Comparison of ENCODE assay signal across 8 cellular contexts in the genomic region with DNA sequence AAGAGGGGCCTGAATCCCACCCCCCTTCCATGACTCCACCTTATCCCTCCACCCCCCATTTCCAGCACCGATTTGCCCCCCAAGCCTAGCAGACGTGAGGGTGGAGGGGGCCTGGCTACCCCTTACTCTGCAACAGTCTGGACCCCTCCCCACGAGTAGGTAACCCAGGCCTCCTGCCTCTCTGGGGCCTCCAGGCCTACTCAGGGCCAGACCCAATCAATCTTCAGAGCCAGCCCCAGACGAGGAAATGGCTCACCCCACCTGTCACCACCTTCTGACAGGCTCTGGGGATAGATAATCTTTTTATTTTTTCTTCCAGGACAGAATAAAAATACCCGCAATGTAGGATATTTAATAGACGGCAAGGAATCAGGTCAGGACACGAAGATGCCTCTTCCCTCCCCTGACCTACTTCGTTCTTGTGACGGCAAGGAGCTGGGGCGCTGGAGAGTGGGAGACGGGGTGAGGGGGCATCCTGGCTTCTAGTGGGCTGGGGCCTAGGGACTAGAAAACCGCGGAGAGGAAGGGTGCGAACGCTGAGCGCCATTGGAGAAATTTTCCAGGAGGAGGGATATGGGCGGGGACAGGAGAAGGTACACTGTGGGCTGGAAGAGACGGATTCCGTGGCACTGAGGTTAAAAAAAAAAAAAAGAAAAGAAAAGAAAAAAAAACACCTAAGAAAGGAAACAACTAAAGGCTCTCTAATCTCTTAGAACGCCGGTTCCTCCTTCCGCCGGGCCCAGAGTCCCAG. TPM values are rescaled to one million over a fixed set of nuclear protein-coding genes. Genes with fewer than 3 reads are reported as not detected.
DNase-seq lines count a peak whose midpoint lies in the region; ATAC-seq and TF ChIP-seq lines count a peak whose summit lies in the region.

No MANE protein-coding gene starts in this region.

- POLR2A ChIA-PET in AG04449 (lab: Yijun Ruan, JAX) = interaction anchor here (0.6 to 1.9 kb wide), 4 partner anchors 174 to 687 kb away, joined by 3 to 12 read pairs (median 6); a partner anchor contains a TSS

- peak; percentile 0 to 10 for ATAC-seq in right cardiac atrium
- no peak for ATAC-seq in HG03097 (IDR thresholded peaks at IDR 0.05; ENCODE audit: low FRiP score, unreplicated experiment)

- H3K4me3 ChIP-seq in AG04449 (ENCODE audit: low read depth, low read length) = peak overlapping the region; percentile 96
- peak overlapping the region; percentile 74 for H3K4me3 ChIP-seq in MG63
- peak overlapping the region; percentile 89 for H3K4me3 ChIP-seq in right cardiac atrium (ENCODE audit: low read length)
- peak overlapping the region; percentile 43 to 96 (median 95) for H3K4me3 ChIP-seq in skeletal muscle tissue (ENCODE audit: low read length in 3 of 3)

- peaks cover 43% of the 10 kb centered on the region for H3K4me1 Mint-ChIP-seq in activated naive CD4-positive, alpha-beta T cell treated with anti-CD3 and anti-CD28 coated beads, Interleukin-2, amount 50 U/mL, for 24 hours

- H3K4me3 Mint-ChIP-seq in activated naive CD4-positive, alpha-beta T cell treated with anti-CD3 and anti-CD28 coated beads, Interleukin-2, amount 50 U/mL, for 24 hours = peak overlapping the region; percentile 99

- H3K9ac ChIP-seq in skeletal muscle tissue (ENCODE audit: low read depth in 1 of 3, low read length in 3 of 3) = peak overlapping the region in 2 of 3 donors; percentile 1 to 89

- DNase-seq in AG04449 (ENCODE audit: low read depth, low spot score) (no peak), MG63 (no peak), right cardiac atrium (peak; percentile 48 to 65 (median 64)), cerebellar cortex (ENCODE audit: low spot score) (no peak), middle frontal gyrus (ENCODE audit: extremely low spot score, low spot score) (no peak)

- H3K27me3 ChIP-seq in MG63 (0 out of 2 replicates have a peak, but pooled peaks cover 2% of the 10 kb centered on the region), right cardiac atrium (ENCODE audit: control insufficient read depth, insufficient read depth) (no peaks in the 10 kb centered on the region), skeletal muscle tissue (ENCODE audit: control insufficient read depth in 3 of 3, insufficient read depth in 3 of 3, low read length in 3 of 3) (peaks cover 11 to 21% (median 16%) of the 10 kb centered on the region in 3 donors)

- H3K9me3 ChIP-seq in MG63 (no peaks in the 10 kb centered on the region), right cardiac atrium (ENCODE audit: control insufficient read depth, low read length) (no peaks in the 10 kb centered on the region), skeletal muscle tissue (ENCODE audit: control insufficient read depth in 3 of 3, low read length in 3 of 3) (no peaks in the 10 kb centered on the region)

- peak overlapping the region; percentile 99 for H3K27ac Mint-ChIP-seq in activated naive CD4-positive, alpha-beta T cell treated with anti-CD3 and anti-CD28 coated beads, Interleukin-2, amount 50 U/mL, for 24 hours

- TF ChIP-seq CTCF in AG04449 (IDR thresholded peaks at IDR 0.05; ENCODE audit: insufficient read depth, low read length, missing control alignments) = no peak

- intact Hi-C loops in right cardiac atrium (cut with DNase I) = loop anchor here (1.0 to 5.0 kb wide), 5 partner anchors 70 to 170 kb away; no protein-coding TSS in a partner anchor

- no peaks in the 10 kb centered on the region for H3K36me3 Mint-ChIP-seq in activated naive CD4-positive, alpha-beta T cell treated with anti-CD3 and anti-CD28 coated beads, Interleukin-2, amount 50 U/mL, for 24 hours

- CTCF ChIA-PET in AG04449 (lab: Yijun Ruan, JAX) = interaction anchor here (0.6 to 8.4 kb wide), 61 partner anchors 8 to 707 kb away, joined by 3 to 382 read pairs (median 5); a partner anchor contains a TSS

- 10% methylated on average over 23 of the region's 23 CpGs for WGBS in right cardiac atrium

- H3K4me1 ChIP-seq in right cardiac atrium (ENCODE audit: control insufficient read depth, insufficient read depth, low read length) = peaks cover 5% of the 10 kb centered on the region
- H3K4me1 ChIP-seq in skeletal muscle tissue (ENCODE audit: control insufficient read depth in 3 of 3, insufficient read depth in 3 of 3, low read length in 3 of 3) = peaks cover 26 to 33% (median 26%) of the 10 kb centered on the region in 3 donors

- H3K27ac ChIP-seq in right cardiac atrium (ENCODE audit: low read length) (no peak overlapping the region), skeletal muscle tissue (ENCODE audit: low read depth, low read length) (peak overlapping the region; percentile 83)

- no peaks in the 10 kb centered on the region for H3K9me3 Mint-ChIP-seq in activated naive CD4-positive, alpha-beta T cell treated with anti-CD3 and anti-CD28 coated beads, Interleukin-2, amount 50 U/mL, for 24 hours

- H3K36me3 ChIP-seq in MG63 (0 out of 2 replicates have a peak, but pooled peaks cover 2% of the 10 kb centered on the region), skeletal muscle tissue (ENCODE audit: control insufficient read depth in 3 of 3, insufficient read depth in 3 of 3, low read length in 3 of 3) (no peaks in the 10 kb centered on the region)

- no peaks in the 10 kb centered on the region for H3K27me3 Mint-ChIP-seq in activated naive CD4-positive, alpha-beta T cell treated with anti-CD3 and anti-CD28 coated beads, Interleukin-2, amount 50 U/mL, for 24 hours

RNA-seq across cellular contexts. Expression of a gene that starts 0.9 kb away (rescaled TPM):
- total RNA-seq in MG63 (2014; rRNA removed; shearing (Covaris generic); ENCODE audit: low replicate concordance) = not detected in 2 replicates
- total RNA-seq in right cardiac atrium = 10 to 100 TPM in 1 of 4 donors, 1 to 10 TPM in 3; 4.4 to 14.6 (median 5.8) TPM
- 13.0 TPM for polyA plus RNA-seq in right cardiac atrium
- total RNA-seq in skeletal muscle tissue = 0.52 TPM

RNA-seq across cellular contexts. Expression of a gene that starts 13.7 kb away (rescaled TPM):
- total RNA-seq in MG63 (2014; rRNA removed; shearing (Covaris generic); ENCODE audit: low replicate concordance) = not detected in 2 replicates
- total RNA-seq in right cardiac atrium (not detected), skeletal muscle tissue (under 0.01 TPM)
- not detected for polyA plus RNA-seq in right cardiac atrium

RNA-seq across cellular contexts. Expression of a gene that starts 45.2 kb away (rescaled TPM):
- total RNA-seq in MG63 (2014; rRNA removed; shearing (Covaris generic); ENCODE audit: low replicate concordance) = 2.2 and 2.4 TPM in 2 replicates
- total RNA-seq in right cardiac atrium = 10 to 100 TPM in 1 of 4 donors, 1 to 10 TPM in 3; 5.8 to 10.8 (median 8.0) TPM
- polyA plus RNA-seq in right cardiac atrium = 6.4 TPM
- total RNA-seq in skeletal muscle tissue = 146 TPM

RNA-seq across cellular contexts. Expression of a gene that starts 47.8 kb away (rescaled TPM):
- total RNA-seq in MG63 (2014; rRNA removed; shearing (Covaris generic); ENCODE audit: low replicate concordance) = 4,123 and 4,721 TPM in 2 replicates
- 1,000 to 10,000 TPM; 1,060 to 1,177 (median 1,099) TPM for total RNA-seq in right cardiac atrium
- 1,781 TPM for polyA plus RNA-seq in right cardiac atrium
- total RNA-seq in skeletal muscle tissue = 1,766 TPM

Comparison
In these comparisons a context has a peak if more than half of its experiments do, and no peak if none do; other contexts are left out.
1. DNase-seq: peak in right cardiac atrium (3 of 3); none in AG04449 (single experiment), MG63 (single experiment), cerebellar cortex (single experiment) and middle frontal gyrus (single experiment).
2. RNA of a gene that starts 45.2 kb away (total RNA-seq): 146 TPM in skeletal muscle tissue (single experiment); 5.8 to 10.8 TPM in right cardiac atrium and 2.2 to 2.4 TPM in MG63; every median in the first group is over 10 times any median in the second.
3. Peak in every context shown above with its lines, with median percentiles within 50 percentile points of each other: H3K4me3 ChIP-seq.